In the genomic region with DNA sequence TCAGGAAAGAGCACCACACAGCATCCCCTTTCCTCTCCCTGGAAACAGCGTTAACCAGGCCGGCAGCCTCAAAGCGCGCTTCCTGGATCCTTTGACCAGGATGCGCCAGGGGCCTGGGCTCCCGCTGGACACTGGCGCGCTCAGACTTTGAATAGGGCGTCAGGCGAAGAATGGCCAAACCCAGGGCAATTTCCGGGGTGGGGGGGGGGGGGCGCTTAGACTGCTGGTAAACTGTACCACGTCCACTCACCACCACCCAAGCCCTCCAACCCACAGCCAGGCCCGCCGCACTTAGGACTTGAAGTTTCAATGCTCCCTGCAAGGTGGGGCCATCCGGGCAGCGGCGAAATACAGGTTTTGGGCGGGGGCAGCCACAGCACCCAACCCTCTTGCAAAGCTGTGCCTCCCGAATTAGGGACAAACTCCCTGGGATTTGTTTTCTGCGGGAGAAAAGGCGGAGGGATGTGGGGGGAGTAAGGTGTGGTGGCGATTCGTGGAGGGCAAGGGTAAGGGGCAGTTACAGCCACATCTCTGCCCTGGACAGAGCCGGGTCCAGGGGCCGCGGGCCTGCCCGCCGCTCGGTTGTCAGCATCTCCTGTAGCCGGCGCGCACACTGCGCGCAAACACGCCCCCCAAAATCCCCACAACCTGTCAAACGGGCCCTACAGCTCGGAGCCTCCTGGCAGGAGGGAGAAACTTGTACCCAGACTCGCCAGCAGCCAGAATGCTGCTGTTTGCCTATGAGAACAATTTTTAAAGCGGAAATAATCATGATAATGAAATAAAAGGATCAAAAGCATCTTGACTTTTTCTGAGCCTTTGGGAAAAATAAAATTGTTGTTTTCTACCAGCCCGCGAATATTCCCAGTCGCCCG, we compare ENCODE assay signal across 8 cellular contexts. TPM values are rescaled to one million over a fixed set of nuclear protein-coding genes. Genes with fewer than 3 reads are reported as not detected.
DNase-seq lines count a peak whose midpoint lies in the region; ATAC-seq and TF ChIP-seq lines count a peak whose summit lies in the region.

No MANE protein-coding gene starts in this region.

- no peaks in the 10 kb centered on the region for H3K79me2 ChIP-seq in trophoblast cell (ENCODE audit: control insufficient read depth, insufficient read depth, low read length, poor library complexity)

- DNase-seq in Calu3 (no peak), MG63 (no peak), trophoblast cell (no peak)

- peak overlapping the region; percentile 95 for H3K4me2 ChIP-seq in trophoblast cell (ENCODE audit: low read length)

- H2BK12ac ChIP-seq in trophoblast cell (ENCODE audit: low read length) = no peak overlapping the region

- H3K9ac ChIP-seq in endocrine pancreas (ENCODE audit: control insufficient read depth, insufficient read depth, low read length) (peak overlapping the region; percentile 62), trophoblast cell (ENCODE audit: low read length) (no peak overlapping the region)

- TF ChIP-seq CTCF in Calu3 (IDR thresholded peaks at IDR 0.05; ENCODE audit: unreplicated experiment) = no peak

- BruUV-seq in Calu3 (replicated peaks; lab: Mats Ljungman, UMichigan) = no TSS peak

- intact Hi-C loops in Calu3 (cut with micrococcal nuclease; ENCODE audit: unreplicated experiment) = no loop called here

- H3K4me3 Mint-ChIP-seq in Calu3 (ENCODE audit: low read depth, unreplicated experiment) = peak overlapping the region; percentile 70

- no peak overlapping the region for H4K8ac ChIP-seq in trophoblast cell (ENCODE audit: low read depth, low read length)

- no peak overlapping the region for H4K12ac ChIP-seq in trophoblast cell (ENCODE audit: low read depth, low read length)

- H3K4me1 ChIP-seq in endocrine pancreas (ENCODE audit: control insufficient read depth, insufficient read depth, low read length) (peaks cover 12% of the 10 kb centered on the region), trophoblast cell (ENCODE audit: control insufficient read depth in 1 of 2, insufficient read depth in 2 of 2, low read length in 2 of 2) (peaks cover 0 to 9% of the 10 kb centered on the region in 2 experiments)

- no peaks in the 10 kb centered on the region for H3K36me3 Mint-ChIP-seq in Calu3 (ENCODE audit: insufficient read depth, unreplicated experiment)

- H2AFZ ChIP-seq in trophoblast cell (ENCODE audit: insufficient read depth, low read length, poor library complexity) = no peak overlapping the region

- H3K36me3 ChIP-seq in MG63 (no peaks in the 10 kb centered on the region), endocrine pancreas (ENCODE audit: control insufficient read depth, insufficient read depth, low read length) (no peaks in the 10 kb centered on the region), trophoblast cell (ENCODE audit: control insufficient read depth in 1 of 2, insufficient read depth in 2 of 2, low read length in 2 of 2) (no peaks in the 10 kb centered on the region)

- no peak overlapping the region for H4K91ac ChIP-seq in trophoblast cell (ENCODE audit: low read depth, low read length)

- H3K9me3 ChIP-seq in MG63 (no peaks in the 10 kb centered on the region), endocrine pancreas (ENCODE audit: control insufficient read depth, low read length) (no peaks in the 10 kb centered on the region), trophoblast cell (ENCODE audit: insufficient read depth, low read depth, low read length) (peaks cover 5% of the 10 kb centered on the region)

- ATAC-seq in GM19351 (IDR thresholded peaks at IDR 0.05; ENCODE audit: unreplicated experiment) = no peak
- ATAC-seq in GM21447 (IDR thresholded peaks at IDR 0.05; ENCODE audit: unreplicated experiment) = no peak
- no peak for ATAC-seq in HG03097 (IDR thresholded peaks at IDR 0.05; ENCODE audit: low FRiP score, unreplicated experiment)
- no peak for ATAC-seq in GM18861 (IDR thresholded peaks at IDR 0.05; ENCODE audit: unreplicated experiment)

- CTCF ChIA-PET in Calu3 (lab: Charles Lee) = no interaction called here

- H3K23ac ChIP-seq in trophoblast cell (ENCODE audit: low read length) = no peak overlapping the region

- no CpG with 5 or more reads among the region's 44 CpGs for WGBS in trophoblast cell (ENCODE audit: extremely low coverage, insufficient coverage, insufficient read length)

- H3K27ac Mint-ChIP-seq in Calu3 (ENCODE audit: unreplicated experiment) = no peak overlapping the region

- H3K27me3 Mint-ChIP-seq in Calu3 (ENCODE audit: unreplicated experiment) = peaks cover 53% of the 10 kb centered on the region

- H3K27me3 ChIP-seq in MG63 = no peaks in the 10 kb centered on the region
- no peaks in the 10 kb centered on the region for H3K27me3 ChIP-seq in endocrine pancreas (ENCODE audit: control insufficient read depth, insufficient read depth, low read length)
- H3K27me3 ChIP-seq in trophoblast cell (ENCODE audit: insufficient read depth, low read length) = peaks cover 28% of the 10 kb centered on the region

- H3K27ac ChIP-seq in trophoblast cell (ENCODE audit: low read depth, low read length) = no peak overlapping the region

- no peak overlapping the region for H2BK5ac ChIP-seq in trophoblast cell (ENCODE audit: low read depth, low read length, poor library complexity)

- H3K4ac ChIP-seq in trophoblast cell (ENCODE audit: low read depth, low read length) = no peak overlapping the region

- no peak overlapping the region for H2AK5ac ChIP-seq in trophoblast cell (ENCODE audit: low read length)

- no peak overlapping the region for H3K14ac ChIP-seq in trophoblast cell (ENCODE audit: low read length)

- no peaks in the 10 kb centered on the region for H3K9me3 Mint-ChIP-seq in Calu3 (ENCODE audit: low read depth, unreplicated experiment)

- no peaks in the 10 kb centered on the region for H3K79me1 ChIP-seq in trophoblast cell (ENCODE audit: low read length)

- H3K4me1 Mint-ChIP-seq in Calu3 (ENCODE audit: low read depth, unreplicated experiment) = no peaks in the 10 kb centered on the region

- H3K4me3 ChIP-seq in MG63 (peak overlapping the region; percentile 53), endocrine pancreas (ENCODE audit: control insufficient read depth, insufficient read depth, low read length) (peak overlapping the region; percentile 60), trophoblast cell (ENCODE audit: low read depth, low read length) (no peak overlapping the region)

- H2BK120ac ChIP-seq in trophoblast cell (ENCODE audit: insufficient read depth, low read length, poor library complexity) = no peak overlapping the region

- H3K18ac ChIP-seq in trophoblast cell (ENCODE audit: low read length) = no peak overlapping the region

RNA-seq across cellular contexts. Expression of a gene that starts 1.0 kb away (rescaled TPM):
- not detected in 2 replicates for total RNA-seq in Calu3 (2022)
- 1.4 and 2.8 TPM in 2 replicates for total RNA-seq in MG63 (2014; rRNA removed; shearing (Covaris generic); ENCODE audit: low replicate concordance)
- 0.10 and 0.18 TPM in 2 replicates for polyA plus RNA-seq in trophoblast cell (2013)

RNA-seq across cellular contexts. Expression of a gene that starts 50.3 kb away (rescaled TPM):
- not detected in 2 replicates for total RNA-seq in Calu3 (2022)
- total RNA-seq in MG63 (2014; rRNA removed; shearing (Covaris generic); ENCODE audit: low replicate concordance) = not detected in 2 replicates
- 0.18 and 0.22 TPM in 2 replicates for polyA plus RNA-seq in trophoblast cell (2013)
